Comparison of ENCODE assay signal across 8 cellular contexts in genomic region chr11:1388763-1389102, GRCh38. TPM values are rescaled to one million over a fixed set of nuclear protein-coding genes. Genes with fewer than 3 reads are reported as not detected.
A peak's percentile ranks its signal among the peaks of the same experiment; 100 is the strongest.
DNase-seq lines count a peak whose midpoint lies in the region; ATAC-seq and TF ChIP-seq lines count a peak whose summit lies in the region.

No MANE protein-coding gene starts in this region.

- H3K27ac Mint-ChIP-seq in stimulated activated naive CD8-positive, alpha-beta T cell treated with anti-CD3 and anti-CD28 coated beads, Interleukin-15, Interleukin-2, amounts not matched to agents 100 ng/mL and 50 ng/mL, for 24 hours, result no peak overlapping the region

- no peak overlapping the region for H3K9ac ChIP-seq in muscle layer of colon (ENCODE audit: low read length)

- TF ChIP-seq CTCF in cardiac fibroblast (IDR thresholded peaks at IDR 0.05; ENCODE audit: low read depth, low read length) (no peak), gastrocnemius medialis (IDR thresholded peaks at IDR 0.05 in 4 of 5, conservative IDR thresholded peaks at IDR 0.05 in 1 of 5) (no peak)

- H3K36me3 Mint-ChIP-seq in stimulated activated naive CD8-positive, alpha-beta T cell treated with anti-CD3 and anti-CD28 coated beads, Interleukin-15, Interleukin-2, amounts not matched to agents 100 ng/mL and 50 ng/mL, for 24 hours (ENCODE audit: low read depth), result no peaks in the 10 kb centered on the region

- in situ Hi-C loops in gastrocnemius medialis (cut with MboI; ENCODE audit: low sequenced_read_pairs in 4 of 4), result no loop called here

- H3K4me3 Mint-ChIP-seq in stimulated activated naive CD8-positive, alpha-beta T cell treated with anti-CD3 and anti-CD28 coated beads, Interleukin-15, Interleukin-2, amounts not matched to agents 100 ng/mL and 50 ng/mL, for 24 hours, result peak overlapping the region; percentile 47

- peak overlapping the region; percentile 49 for H3K27ac ChIP-seq in muscle layer of colon (ENCODE audit: low read depth, low read length)
- H3K27ac ChIP-seq in gastrocnemius medialis, result no peak overlapping the region

- H3K36me3 ChIP-seq in muscle layer of colon (ENCODE audit: insufficient read depth, low read length) (no peaks in the 10 kb centered on the region), gastrocnemius medialis (no peaks in the 10 kb centered on the region)

- no peaks in the 10 kb centered on the region for H3K9me3 ChIP-seq in muscle layer of colon (ENCODE audit: low read length)
- no peaks in the 10 kb centered on the region for H3K9me3 ChIP-seq in gastrocnemius medialis

- no peaks in the 10 kb centered on the region for H3K9me3 Mint-ChIP-seq in stimulated activated naive CD8-positive, alpha-beta T cell treated with anti-CD3 and anti-CD28 coated beads, Interleukin-15, Interleukin-2, amounts not matched to agents 100 ng/mL and 50 ng/mL, for 24 hours

- H3K4me1 ChIP-seq in muscle layer of colon (ENCODE audit: insufficient read depth, low read length) (peaks cover 8% of the 10 kb centered on the region), gastrocnemius medialis (peaks cover 4 to 8% of the 10 kb centered on the region in 2 donors)

- H3K4me3 ChIP-seq in cardiac fibroblast (replicated peaks in 1 of 2; ENCODE audit: low read depth in 2 of 2, low read length in 2 of 2) (peak overlapping the region; percentile 52 to 58), muscle layer of colon (ENCODE audit: low read depth in 1 of 2, low read length in 2 of 2) (peak overlapping the region; percentile 50 to 80), gastrocnemius medialis (peak overlapping the region in 1 of 4 donors; percentile 46)

- H3K4me1 Mint-ChIP-seq in stimulated activated naive CD8-positive, alpha-beta T cell treated with anti-CD3 and anti-CD28 coated beads, Interleukin-15, Interleukin-2, amounts not matched to agents 100 ng/mL and 50 ng/mL, for 24 hours (ENCODE audit: low read depth), result peaks cover 22% of the 10 kb centered on the region

- H3K27me3 ChIP-seq in muscle layer of colon (ENCODE audit: control insufficient read depth in 1 of 2, insufficient read depth in 2 of 2, low read length in 2 of 2) (peaks cover 6 to 42% of the 10 kb centered on the region in 2 donors), gastrocnemius medialis (peaks cover 48 to 55% (median 51%) of the 10 kb centered on the region in 3 donors)

- intact Hi-C loops in gastrocnemius medialis (cut with DNase I; ENCODE audit: low total_unique reads), result loop anchor here (1.0 to 10.0 kb wide), 4 partner anchors 52 to 124 kb away; partner anchors contain the start of gene TOLLIP

- ATAC-seq in stimulated activated naive CD8-positive, alpha-beta T cell treated with anti-CD3 and anti-CD28 coated beads, Interleukin-15, Interleukin-2, amounts not matched to agents 100 U/mL and 50 U/mL, for 24 hours, result no peak
- no peak for ATAC-seq in gastrocnemius medialis

- DNase-seq in stimulated activated naive CD8-positive, alpha-beta T cell treated with anti-CD3 and anti-CD28 coated beads, Interleukin-15, Interleukin-2, amounts not matched to agents 100 U/mL and 50 U/mL, for 24 hours, result no peak
- DNase-seq in cardiac fibroblast (ENCODE audit: low read depth in 2 of 2) (no peak), SHP77 treated with DMSO at 0.1 percent for 48 hours (lab: John Stamatoyannopoulos, UW) (no peak), CD1c-positive myeloid dendritic cell (ENCODE audit: extremely low spot score) (no peak), gastrocnemius medialis (no peak)
- DNase-seq in stimulated activated CD8-positive, alpha-beta memory T cell treated with anti-CD3 and anti-CD28 coated beads, Interleukin-4, amount 100 ng/mL, for 48 hours, result no peak

- peaks cover 30% of the 10 kb centered on the region for H3K27me3 Mint-ChIP-seq in stimulated activated naive CD8-positive, alpha-beta T cell treated with anti-CD3 and anti-CD28 coated beads, Interleukin-15, Interleukin-2, amounts not matched to agents 100 ng/mL and 50 ng/mL, for 24 hours

- no peak for TF ChIP-seq POLR2A in gastrocnemius medialis (IDR thresholded peaks at IDR 0.05)

RNA-seq across cellular contexts. Expression of gene BRSK2, which starts 1.0 kb away (rescaled TPM):
- total RNA-seq in gastrocnemius medialis, result under 1 TPM in 2 of 4 donors, not detected in 2; 0.24 to 0.81 TPM
